ENCODE assay signal across 31 cellular contexts in the genomic region with DNA sequence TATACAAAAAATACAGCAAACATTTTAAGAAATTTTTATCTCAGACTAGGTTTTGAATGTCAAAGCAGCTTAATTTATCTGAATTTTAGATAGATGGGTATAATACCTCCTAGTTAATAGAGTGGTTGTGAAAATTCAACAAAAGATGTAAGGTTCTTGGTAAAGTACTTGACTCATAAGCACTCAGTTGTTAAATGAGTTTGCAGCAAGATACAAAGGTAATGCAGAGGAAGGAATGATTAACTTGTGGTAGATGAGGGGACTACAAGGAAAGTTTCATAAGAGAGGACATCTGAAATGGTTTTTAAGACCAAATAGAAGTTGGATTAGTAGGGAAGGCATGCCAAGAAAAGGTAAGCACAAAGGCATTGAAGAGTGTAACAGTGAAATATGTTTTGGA.
"Had no signal": no experiment of that assay in that cellular context is flagged by ENCODE, and none has a peak within 500 bp of the region (broad histone marks: within the 10 kb centered on the region; RNA-seq: fewer than 3 reads in every experiment).

No MANE protein-coding gene starts in this region.

- H3K4me3 ChIP-seq: adrenal gland, body of pancreas, breast epithelium, MG63, PC-9, SJCRH30, SK-N-MC had no signal

- H3K4me3 Mint-ChIP-seq: activated CD4-positive, alpha-beta memory T cell treated with anti-CD3 and anti-CD28 coated beads for 36 hours; activated CD8-positive, alpha-beta memory T cell treated with anti-CD3 and anti-CD28 coated beads, Interleukin-2, amount 10 ng/mL, durations not matched to agents 7 days and 5 days; activated naive CD4-positive, alpha-beta T cell treated with anti-CD3 and anti-CD28 coated beads, Interleukin-2, amount 50 U/mL, for 24 hours; T-helper 2 cell treated with Interferon-gamma antibody and Interleukin-4, amounts not matched to agents 5 μg/mL and 100 μg/mL, for 36 hours; WTC11 had no signal

- ATAC-seq: activated CD8-positive, alpha-beta memory T cell treated with anti-CD3 and anti-CD28 coated beads, Interleukin-2, amount 10 ng/mL, durations not matched to agents 7 days and 5 days; body of pancreas; WTC11 had no signal

- DNase-seq: activated CD4-positive, alpha-beta memory T cell treated with anti-CD3 and anti-CD28 coated beads for 36 hours; activated CD4-positive, alpha-beta T cell treated with anti-CD3 and anti-CD28 coated beads for 48 hours; activated CD4-positive, CD25-positive, alpha-beta regulatory T cell treated with anti-CD3 and anti-CD28 coated beads, Interleukin-2, amount 50 U/mL, for 72 hours; activated CD8-positive, alpha-beta memory T cell treated with anti-CD3 and anti-CD28 coated beads for 24 hours; activated CD8-positive, alpha-beta memory T cell treated with anti-CD3 and anti-CD28 coated beads, Interleukin-2, amount 10 ng/mL, durations not matched to agents 7 days and 5 days; activated CD8-positive, alpha-beta memory T cell treated with anti-CD3 and anti-CD28 coated beads, Interleukin-2, amount 50 U/mL, for 48 hours; activated effector memory CD4-positive, alpha-beta T cell treated with anti-CD3 and anti-CD28 coated beads, Interleukin-2, amount 50 U/mL, for 16 hours; activated naive CD4-positive, alpha-beta T cell; activated T-cell treated with anti-CD3 and anti-CD28 coated beads, Interleukin-2, amount 50 U/mL, for 48 hours; adrenal gland; body of pancreas; Kasumi-1; KG1; MG63; MV-4-11; NCI-H1092; NCI-H1436 treated with DMSO at 0.1 percent for 48 hours; NCI-H1694 treated with DMSO at 0.1 percent for 48 hours; NCI-H2029; NCI-H510A; NCI-H526; NCI-H748 treated with DMSO at 0.1 percent for 48 hours; NK-92 treated with Interleukin-12 subunit alpha and Interleukin-12 subunit beta, amount 100 ng/mL, for 24 hours; PC-9; SHP77; SJCRH30 had no signal

- H3K4me1 Mint-ChIP-seq: activated CD8-positive, alpha-beta memory T cell treated with anti-CD3 and anti-CD28 coated beads, Interleukin-2, amount 10 ng/mL, durations not matched to agents 7 days and 5 days; activated naive CD4-positive, alpha-beta T cell treated with anti-CD3 and anti-CD28 coated beads, Interleukin-2, amount 50 U/mL, for 24 hours had no signal

- H3K27me3 Mint-ChIP-seq: activated CD4-positive, alpha-beta memory T cell treated with anti-CD3 and anti-CD28 coated beads for 36 hours; activated CD8-positive, alpha-beta memory T cell treated with anti-CD3 and anti-CD28 coated beads, Interleukin-2, amount 10 ng/mL, durations not matched to agents 7 days and 5 days; activated naive CD4-positive, alpha-beta T cell treated with anti-CD3 and anti-CD28 coated beads, Interleukin-2, amount 50 U/mL, for 24 hours had no signal

- H3K9me3 Mint-ChIP-seq: activated CD4-positive, alpha-beta memory T cell treated with anti-CD3 and anti-CD28 coated beads for 36 hours; activated naive CD4-positive, alpha-beta T cell treated with anti-CD3 and anti-CD28 coated beads, Interleukin-2, amount 50 U/mL, for 24 hours; WTC11 had no signal

- H3K27ac Mint-ChIP-seq: activated CD4-positive, alpha-beta memory T cell treated with anti-CD3 and anti-CD28 coated beads for 36 hours; activated CD8-positive, alpha-beta memory T cell treated with anti-CD3 and anti-CD28 coated beads, Interleukin-2, amount 10 ng/mL, durations not matched to agents 7 days and 5 days; activated naive CD4-positive, alpha-beta T cell treated with anti-CD3 and anti-CD28 coated beads, Interleukin-2, amount 50 U/mL, for 24 hours; T-helper 2 cell treated with Interferon-gamma antibody and Interleukin-4, amounts not matched to agents 5 μg/mL and 100 μg/mL, for 36 hours; WTC11 had no signal
